In the genomic region with DNA sequence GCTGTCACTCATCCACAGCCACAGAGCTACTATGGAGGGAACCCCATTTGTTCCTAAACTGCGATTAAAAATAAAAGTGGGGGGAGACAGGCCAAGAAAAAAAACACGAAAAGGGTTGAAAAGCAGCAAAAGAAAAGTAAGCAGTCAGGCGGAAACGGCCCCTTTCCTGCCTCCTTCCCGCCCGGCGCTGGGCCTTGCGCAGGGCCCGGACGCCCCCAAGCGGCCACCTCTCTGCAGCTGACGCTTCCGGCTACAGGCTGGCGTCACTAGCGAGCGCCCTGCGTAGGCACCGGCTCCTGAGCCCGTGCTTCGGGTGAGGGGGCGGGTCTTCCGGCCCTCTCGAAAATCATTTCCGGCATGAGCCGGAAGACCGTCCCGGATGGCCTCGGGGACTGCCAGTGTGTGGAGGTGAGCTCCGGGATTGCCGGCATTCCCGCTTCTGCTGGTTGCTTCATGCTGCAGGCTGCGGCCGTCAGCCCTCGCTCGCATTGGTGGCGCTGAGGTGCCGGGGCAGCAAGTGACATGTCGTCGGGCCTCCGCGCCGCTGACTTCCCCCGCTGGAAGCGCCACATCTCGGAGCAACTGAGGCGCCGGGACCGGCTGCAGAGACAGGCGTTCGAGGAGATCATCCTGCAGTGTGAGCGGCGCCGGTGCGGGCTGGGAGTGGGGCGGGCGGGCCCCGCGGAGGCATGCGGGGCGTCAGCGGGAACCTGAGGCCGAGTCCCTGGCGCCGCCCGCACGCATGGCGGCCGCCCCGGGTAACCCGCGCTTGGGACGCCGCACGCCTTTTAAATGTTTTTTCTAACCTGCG, we compare ENCODE assay signal across 1 cellular context.
TF ChIP-seq lines count a peak whose summit lies in the region.

ATG16L1 (plus strand) TSS at position 368 of the 811 bp plus-strand sequence; CDS start at position 523, 155 bp downstream.

TF ChIP-seq in HepG2, 621 proteins besides CTCF, POLR2A, EP300 and RAD21 (continued from another document and continues in another):
- TF ChIP-seq, protein P1, sequence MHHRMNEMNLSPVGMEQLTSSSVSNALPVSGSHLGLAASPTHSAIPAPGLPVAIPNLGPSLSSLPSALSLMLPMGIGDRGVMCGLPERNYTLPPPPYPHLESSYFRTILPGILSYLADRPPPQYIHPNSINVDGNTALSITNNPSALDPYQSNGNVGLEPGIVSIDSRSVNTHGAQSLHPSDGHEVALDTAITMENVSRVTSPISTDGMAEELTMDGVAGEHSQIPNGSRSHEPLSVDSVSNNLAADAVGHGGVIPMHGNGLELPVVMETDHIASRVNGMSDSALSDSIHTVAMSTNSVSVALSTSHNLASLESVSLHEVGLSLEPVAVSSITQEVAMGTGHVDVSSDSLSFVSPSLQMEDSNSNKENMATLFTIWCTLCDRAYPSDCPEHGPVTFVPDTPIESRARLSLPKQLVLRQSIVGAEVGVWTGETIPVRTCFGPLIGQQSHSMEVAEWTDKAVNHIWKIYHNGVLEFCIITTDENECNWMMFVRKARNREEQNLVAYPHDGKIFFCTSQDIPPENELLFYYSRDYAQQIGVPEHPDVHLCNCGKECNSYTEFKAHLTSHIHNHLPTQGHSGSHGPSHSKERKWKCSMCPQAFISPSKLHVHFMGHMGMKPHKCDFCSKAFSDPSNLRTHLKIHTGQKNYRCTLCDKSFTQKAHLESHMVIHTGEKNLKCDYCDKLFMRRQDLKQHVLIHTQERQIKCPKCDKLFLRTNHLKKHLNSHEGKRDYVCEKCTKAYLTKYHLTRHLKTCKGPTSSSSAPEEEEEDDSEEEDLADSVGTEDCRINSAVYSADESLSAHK (CRISPR knock-in tag; IDR thresholded peaks at IDR 0.05; ENCODE audit: borderline replicate concordance): no peak; the same call in 1 of the 2 replicates
- TF ChIP-seq PHF21A (CRISPR knock-in tag; IDR thresholded peaks at IDR 0.05) (peak; percentile 74), DPF2 (CRISPR knock-in tag; IDR thresholded peaks at IDR 0.05; ENCODE audit: borderline replicate concordance, low read depth) (no peak), MAFG (CRISPR knock-in tag; IDR thresholded peaks at IDR 0.05) (no peak), ZSCAN29 (CRISPR knock-in tag; conservative IDR thresholded peaks at IDR 0.05) (no peak; the same call in 1 of the 2 replicates), HOMEZ (CRISPR knock-in tag; IDR thresholded peaks at IDR 0.05; ENCODE audit: low read depth) (peak; percentile 80), ZSCAN12 (CRISPR knock-in tag; IDR thresholded peaks at IDR 0.05) (no peak; the same call in 1 of the 2 replicates), SMAD3 (CRISPR knock-in tag; IDR thresholded peaks at IDR 0.05) (peak; percentile 96), ZSCAN22 (CRISPR knock-in tag; IDR thresholded peaks at IDR 0.05) (no peak), ZNF775 (CRISPR knock-in tag; IDR thresholded peaks at IDR 0.05; ENCODE audit: borderline replicate concordance) (no peak), PAF1 (CRISPR knock-in tag; IDR thresholded peaks at IDR 0.05) (no peak), ZNF24 (IDR thresholded peaks at IDR 0.05) (peak; percentile 76; the same call in 1 of the 2 replicates), HNRNPUL1 (IDR thresholded peaks at IDR 0.05; ENCODE audit: low read depth, low read length) (peak; percentile 74; the same call in 1 of the 2 replicates), FOXK2 (IDR thresholded peaks at IDR 0.05) (peak; percentile 91), CENPX (CRISPR knock-in tag; IDR thresholded peaks at IDR 0.05) (no peak), PREB (CRISPR knock-in tag; IDR thresholded peaks at IDR 0.05) (no peak)
- TF ChIP-seq, protein P2, sequence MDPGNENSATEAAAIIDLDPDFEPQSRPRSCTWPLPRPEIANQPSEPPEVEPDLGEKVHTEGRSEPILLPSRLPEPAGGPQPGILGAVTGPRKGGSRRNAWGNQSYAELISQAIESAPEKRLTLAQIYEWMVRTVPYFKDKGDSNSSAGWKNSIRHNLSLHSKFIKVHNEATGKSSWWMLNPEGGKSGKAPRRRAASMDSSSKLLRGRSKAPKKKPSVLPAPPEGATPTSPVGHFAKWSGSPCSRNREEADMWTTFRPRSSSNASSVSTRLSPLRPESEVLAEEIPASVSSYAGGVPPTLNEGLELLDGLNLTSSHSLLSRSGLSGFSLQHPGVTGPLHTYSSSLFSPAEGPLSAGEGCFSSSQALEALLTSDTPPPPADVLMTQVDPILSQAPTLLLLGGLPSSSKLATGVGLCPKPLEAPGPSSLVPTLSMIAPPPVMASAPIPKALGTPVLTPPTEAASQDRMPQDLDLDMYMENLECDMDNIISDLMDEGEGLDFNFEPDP (CRISPR knock-in tag; conservative IDR thresholded peaks at IDR 0.05): no peak
- TF ChIP-seq, protein P3, sequence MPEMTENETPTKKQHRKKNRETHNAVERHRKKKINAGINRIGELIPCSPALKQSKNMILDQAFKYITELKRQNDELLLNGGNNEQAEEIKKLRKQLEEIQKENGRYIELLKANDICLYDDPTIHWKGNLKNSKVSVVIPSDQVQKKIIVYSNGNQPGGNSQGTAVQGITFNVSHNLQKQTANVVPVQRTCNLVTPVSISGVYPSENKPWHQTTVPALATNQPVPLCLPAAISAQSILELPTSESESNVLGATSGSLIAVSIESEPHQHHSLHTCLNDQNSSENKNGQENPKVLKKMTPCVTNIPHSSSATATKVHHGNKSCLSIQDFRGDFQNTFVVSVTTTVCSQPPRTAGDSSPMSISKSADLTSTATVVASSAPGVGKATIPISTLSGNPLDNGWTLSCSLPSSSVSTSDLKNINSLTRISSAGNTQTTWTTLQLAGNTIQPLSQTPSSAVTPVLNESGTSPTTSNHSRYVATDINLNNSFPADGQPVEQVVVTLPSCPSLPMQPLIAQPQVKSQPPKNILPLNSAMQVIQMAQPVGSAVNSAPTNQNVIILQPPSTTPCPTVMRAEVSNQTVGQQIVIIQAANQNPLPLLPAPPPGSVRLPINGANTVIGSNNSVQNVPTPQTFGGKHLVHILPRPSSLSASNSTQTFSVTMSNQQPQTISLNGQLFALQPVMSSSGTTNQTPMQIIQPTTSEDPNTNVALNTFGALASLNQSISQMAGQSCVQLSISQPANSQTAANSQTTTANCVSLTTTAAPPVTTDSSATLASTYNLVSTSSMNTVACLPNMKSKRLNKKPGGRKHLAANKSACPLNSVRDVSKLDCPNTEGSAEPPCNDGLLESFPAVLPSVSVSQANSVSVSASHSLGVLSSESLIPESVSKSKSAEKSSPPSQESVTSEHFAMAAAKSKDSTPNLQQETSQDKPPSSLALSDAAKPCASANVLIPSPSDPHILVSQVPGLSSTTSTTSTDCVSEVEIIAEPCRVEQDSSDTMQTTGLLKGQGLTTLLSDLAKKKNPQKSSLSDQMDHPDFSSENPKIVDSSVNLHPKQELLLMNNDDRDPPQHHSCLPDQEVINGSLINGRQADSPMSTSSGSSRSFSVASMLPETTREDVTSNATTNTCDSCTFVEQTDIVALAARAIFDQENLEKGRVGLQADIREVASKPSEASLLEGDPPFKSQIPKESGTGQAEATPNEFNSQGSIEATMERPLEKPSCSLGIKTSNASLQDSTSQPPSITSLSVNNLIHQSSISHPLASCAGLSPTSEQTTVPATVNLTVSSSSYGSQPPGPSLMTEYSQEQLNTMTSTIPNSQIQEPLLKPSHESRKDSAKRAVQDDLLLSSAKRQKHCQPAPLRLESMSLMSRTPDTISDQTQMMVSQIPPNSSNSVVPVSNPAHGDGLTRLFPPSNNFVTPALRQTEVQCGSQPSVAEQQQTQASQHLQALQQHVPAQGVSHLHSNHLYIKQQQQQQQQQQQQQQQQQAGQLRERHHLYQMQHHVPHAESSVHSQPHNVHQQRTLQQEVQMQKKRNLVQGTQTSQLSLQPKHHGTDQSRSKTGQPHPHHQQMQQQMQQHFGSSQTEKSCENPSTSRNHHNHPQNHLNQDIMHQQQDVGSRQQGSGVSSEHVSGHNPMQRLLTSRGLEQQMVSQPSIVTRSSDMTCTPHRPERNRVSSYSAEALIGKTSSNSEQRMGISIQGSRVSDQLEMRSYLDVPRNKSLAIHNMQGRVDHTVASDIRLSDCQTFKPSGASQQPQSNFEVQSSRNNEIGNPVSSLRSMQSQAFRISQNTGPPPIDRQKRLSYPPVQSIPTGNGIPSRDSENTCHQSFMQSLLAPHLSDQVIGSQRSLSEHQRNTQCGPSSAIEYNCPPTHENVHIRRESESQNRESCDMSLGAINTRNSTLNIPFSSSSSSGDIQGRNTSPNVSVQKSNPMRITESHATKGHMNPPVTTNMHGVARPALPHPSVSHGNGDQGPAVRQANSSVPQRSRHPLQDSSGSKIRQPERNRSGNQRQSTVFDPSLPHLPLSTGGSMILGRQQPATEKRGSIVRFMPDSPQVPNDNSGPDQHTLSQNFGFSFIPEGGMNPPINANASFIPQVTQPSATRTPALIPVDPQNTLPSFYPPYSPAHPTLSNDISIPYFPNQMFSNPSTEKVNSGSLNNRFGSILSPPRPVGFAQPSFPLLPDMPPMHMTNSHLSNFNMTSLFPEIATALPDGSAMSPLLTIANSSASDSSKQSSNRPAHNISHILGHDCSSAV (CRISPR knock-in tag; IDR thresholded peaks at IDR 0.05; ENCODE audit: borderline replicate concordance): no peak; the same call in 1 of the 2 replicates
- TF ChIP-seq, protein P4, sequence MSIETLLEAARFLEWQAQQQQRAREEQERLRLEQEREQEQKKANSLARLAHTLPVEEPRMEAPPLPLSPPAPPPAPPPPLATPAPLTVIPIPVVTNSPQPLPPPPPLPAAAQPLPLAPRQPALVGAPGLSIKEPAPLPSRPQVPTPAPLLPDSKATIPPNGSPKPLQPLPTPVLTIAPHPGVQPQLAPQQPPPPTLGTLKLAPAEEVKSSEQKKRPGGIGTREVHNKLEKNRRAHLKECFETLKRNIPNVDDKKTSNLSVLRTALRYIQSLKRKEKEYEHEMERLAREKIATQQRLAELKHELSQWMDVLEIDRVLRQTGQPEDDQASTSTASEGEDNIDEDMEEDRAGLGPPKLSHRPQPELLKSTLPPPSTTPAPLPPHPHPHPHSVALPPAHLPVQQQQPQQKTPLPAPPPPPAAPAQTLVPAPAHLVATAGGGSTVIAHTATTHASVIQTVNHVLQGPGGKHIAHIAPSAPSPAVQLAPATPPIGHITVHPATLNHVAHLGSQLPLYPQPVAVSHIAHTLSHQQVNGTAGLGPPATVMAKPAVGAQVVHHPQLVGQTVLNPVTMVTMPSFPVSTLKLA (IDR thresholded peaks at IDR 0.05): peak; percentile 77
- TF ChIP-seq, protein P5, sequence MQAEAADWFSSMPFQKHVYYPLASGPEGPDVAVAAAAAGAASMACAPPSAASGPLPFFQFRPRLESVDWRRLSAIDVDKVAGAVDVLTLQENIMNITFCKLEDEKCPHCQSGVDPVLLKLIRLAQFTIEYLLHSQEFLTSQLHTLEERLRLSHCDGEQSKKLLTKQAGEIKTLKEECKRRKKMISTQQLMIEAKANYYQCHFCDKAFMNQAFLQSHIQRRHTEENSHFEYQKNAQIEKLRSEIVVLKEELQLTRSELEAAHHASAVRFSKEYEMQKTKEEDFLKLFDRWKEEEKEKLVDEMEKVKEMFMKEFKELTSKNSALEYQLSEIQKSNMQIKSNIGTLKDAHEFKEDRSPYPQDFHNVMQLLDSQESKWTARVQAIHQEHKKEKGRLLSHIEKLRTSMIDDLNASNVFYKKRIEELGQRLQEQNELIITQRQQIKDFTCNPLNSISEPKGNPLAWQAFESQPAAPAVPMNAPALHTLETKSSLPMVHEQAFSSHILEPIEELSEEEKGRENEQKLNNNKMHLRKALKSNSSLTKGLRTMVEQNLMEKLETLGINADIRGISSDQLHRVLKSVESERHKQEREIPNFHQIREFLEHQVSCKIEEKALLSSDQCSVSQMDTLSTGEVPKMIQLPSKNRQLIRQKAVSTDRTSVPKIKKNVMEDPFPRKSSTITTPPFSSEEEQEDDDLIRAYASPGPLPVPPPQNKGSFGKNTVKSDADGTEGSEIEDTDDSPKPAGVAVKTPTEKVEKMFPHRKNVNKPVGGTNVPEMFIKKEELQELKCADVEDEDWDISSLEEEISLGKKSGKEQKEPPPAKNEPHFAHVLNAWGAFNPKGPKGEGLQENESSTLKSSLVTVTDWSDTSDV (CRISPR knock-in tag; IDR thresholded peaks at IDR 0.05): 0 out of 2 replicates have a peak, but pooled peaks have one; percentile 20
